2 cellular contexts compared by ENCODE assay signal in genomic region chr13:59487883-59488282, GRCh38.
TF ChIP-seq lines count a peak whose summit lies in the region.

No MANE protein-coding gene starts in this region.

TF ChIP-seq in SK-N-SH, 30 proteins besides CTCF, POLR2A, EP300 and RAD21 (continued from another document):
- TF ChIP-seq, protein P1, sequence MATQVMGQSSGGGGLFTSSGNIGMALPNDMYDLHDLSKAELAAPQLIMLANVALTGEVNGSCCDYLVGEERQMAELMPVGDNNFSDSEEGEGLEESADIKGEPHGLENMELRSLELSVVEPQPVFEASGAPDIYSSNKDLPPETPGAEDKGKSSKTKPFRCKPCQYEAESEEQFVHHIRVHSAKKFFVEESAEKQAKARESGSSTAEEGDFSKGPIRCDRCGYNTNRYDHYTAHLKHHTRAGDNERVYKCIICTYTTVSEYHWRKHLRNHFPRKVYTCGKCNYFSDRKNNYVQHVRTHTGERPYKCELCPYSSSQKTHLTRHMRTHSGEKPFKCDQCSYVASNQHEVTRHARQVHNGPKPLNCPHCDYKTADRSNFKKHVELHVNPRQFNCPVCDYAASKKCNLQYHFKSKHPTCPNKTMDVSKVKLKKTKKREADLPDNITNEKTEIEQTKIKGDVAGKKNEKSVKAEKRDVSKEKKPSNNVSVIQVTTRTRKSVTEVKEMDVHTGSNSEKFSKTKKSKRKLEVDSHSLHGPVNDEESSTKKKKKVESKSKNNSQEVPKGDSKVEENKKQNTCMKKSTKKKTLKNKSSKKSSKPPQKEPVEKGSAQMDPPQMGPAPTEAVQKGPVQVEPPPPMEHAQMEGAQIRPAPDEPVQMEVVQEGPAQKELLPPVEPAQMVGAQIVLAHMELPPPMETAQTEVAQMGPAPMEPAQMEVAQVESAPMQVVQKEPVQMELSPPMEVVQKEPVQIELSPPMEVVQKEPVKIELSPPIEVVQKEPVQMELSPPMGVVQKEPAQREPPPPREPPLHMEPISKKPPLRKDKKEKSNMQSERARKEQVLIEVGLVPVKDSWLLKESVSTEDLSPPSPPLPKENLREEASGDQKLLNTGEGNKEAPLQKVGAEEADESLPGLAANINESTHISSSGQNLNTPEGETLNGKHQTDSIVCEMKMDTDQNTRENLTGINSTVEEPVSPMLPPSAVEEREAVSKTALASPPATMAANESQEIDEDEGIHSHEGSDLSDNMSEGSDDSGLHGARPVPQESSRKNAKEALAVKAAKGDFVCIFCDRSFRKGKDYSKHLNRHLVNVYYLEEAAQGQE (IDR thresholded peaks at IDR 0.05; ENCODE audit: low read depth, low read length), result no peak
- TF ChIP-seq GABPA (IDR thresholded peaks at IDR 0.05; ENCODE audit: low read depth) (no peak), MEF2A (IDR thresholded peaks at IDR 0.05; ENCODE audit: borderline replicate concordance, low read depth) (no peak)
- TF ChIP-seq, protein P2, sequence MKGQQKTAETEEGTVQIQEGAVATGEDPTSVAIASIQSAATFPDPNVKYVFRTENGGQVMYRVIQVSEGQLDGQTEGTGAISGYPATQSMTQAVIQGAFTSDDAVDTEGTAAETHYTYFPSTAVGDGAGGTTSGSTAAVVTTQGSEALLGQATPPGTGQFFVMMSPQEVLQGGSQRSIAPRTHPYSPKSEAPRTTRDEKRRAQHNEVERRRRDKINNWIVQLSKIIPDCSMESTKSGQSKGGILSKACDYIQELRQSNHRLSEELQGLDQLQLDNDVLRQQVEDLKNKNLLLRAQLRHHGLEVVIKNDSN (IDR thresholded peaks at IDR 0.05; ENCODE audit: borderline replicate concordance, low read depth), result no peak
- TF ChIP-seq, protein P3, sequence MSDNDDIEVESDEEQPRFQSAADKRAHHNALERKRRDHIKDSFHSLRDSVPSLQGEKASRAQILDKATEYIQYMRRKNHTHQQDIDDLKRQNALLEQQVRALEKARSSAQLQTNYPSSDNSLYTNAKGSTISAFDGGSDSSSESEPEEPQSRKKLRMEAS (IDR thresholded peaks at IDR 0.05; ENCODE audit: low read depth), result no peak

TF ChIP-seq in SK-N-SH treated with all-trans-retinoic acid at 6 μM for 48 hours, 23 proteins besides CTCF, POLR2A, EP300 and RAD21 (continued from another document):
- TF ChIP-seq, protein P4, sequence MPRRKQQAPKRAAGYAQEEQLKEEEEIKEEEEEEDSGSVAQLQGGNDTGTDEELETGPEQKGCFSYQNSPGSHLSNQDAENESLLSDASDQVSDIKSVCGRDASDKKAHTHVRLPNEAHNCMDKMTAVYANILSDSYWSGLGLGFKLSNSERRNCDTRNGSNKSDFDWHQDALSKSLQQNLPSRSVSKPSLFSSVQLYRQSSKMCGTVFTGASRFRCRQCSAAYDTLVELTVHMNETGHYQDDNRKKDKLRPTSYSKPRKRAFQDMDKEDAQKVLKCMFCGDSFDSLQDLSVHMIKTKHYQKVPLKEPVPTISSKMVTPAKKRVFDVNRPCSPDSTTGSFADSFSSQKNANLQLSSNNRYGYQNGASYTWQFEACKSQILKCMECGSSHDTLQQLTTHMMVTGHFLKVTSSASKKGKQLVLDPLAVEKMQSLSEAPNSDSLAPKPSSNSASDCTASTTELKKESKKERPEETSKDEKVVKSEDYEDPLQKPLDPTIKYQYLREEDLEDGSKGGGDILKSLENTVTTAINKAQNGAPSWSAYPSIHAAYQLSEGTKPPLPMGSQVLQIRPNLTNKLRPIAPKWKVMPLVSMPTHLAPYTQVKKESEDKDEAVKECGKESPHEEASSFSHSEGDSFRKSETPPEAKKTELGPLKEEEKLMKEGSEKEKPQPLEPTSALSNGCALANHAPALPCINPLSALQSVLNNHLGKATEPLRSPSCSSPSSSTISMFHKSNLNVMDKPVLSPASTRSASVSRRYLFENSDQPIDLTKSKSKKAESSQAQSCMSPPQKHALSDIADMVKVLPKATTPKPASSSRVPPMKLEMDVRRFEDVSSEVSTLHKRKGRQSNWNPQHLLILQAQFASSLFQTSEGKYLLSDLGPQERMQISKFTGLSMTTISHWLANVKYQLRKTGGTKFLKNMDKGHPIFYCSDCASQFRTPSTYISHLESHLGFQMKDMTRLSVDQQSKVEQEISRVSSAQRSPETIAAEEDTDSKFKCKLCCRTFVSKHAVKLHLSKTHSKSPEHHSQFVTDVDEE (CRISPR knock-in tag; IDR thresholded peaks at IDR 0.05), result no peak
- no peak for TF ChIP-seq ZFP30 (CRISPR knock-in tag; IDR thresholded peaks at IDR 0.05)
